Comparison of ENCODE assay signal across 7 cellular contexts in the genomic region with DNA sequence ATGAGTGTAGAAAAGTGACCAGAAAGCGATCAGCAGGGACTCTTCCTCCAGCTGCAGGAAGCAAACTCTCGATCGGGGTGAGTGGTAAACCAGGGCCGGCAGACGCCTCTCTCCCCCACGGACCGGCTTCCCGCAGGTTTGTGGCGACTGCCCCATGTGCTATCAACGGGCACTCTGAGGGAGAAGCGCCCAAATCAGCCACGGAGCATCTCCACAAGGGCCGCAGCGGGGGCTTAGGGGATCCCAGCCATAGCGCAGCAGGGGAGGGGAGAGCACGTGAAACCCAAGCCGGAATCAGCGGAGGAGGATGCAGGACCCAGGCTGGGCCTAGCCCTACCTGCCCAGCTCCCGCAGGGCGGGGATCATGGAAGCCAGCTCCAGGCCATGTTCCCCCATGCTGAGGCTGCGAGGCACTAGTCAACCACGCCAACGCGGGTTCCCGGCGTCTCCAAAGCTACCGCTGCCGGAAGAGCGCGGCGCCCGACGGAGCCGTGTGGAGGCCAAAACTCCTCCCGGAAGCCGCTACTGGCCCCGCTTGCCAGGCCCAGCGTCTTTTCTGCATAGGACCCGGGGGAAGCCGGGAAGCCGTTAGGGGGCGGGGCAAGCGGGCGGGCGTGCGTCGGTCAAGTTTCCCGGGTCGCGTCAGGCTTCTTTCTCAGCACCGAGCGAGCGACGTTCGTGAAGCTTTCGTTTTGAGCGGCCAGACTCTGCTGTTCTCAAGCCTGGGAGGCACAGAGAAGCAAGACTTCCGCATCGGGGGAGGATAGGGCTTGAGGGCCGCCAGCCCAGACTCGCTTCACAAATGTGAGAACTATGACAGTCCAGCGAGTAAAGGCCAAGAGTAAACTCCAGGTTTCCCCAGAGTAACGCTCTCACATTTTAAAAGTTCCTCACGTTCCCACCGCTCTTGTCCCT.
DNase-seq lines count a peak whose midpoint lies in the region; ATAC-seq, FAIRE-seq and TF ChIP-seq lines count a peak whose summit lies in the region.

ATR (minus strand) TSS at position 425 of the 915 bp plus-strand sequence; CDS start at position 396, 29 bp downstream.

- peak; percentile 91 for DNase-seq in GM18507 (ENCODE audit: extremely low spot score, insufficient read length, low read depth)
- DNase-seq in NCI-H2029 treated with DMSO at 0.1 percent for 48 hours (lab: John Stamatoyannopoulos, UW) = peak; percentile 79
- peak; percentile 89 for DNase-seq in T-helper 9 cell
- peak; percentile 87 for DNase-seq in astrocyte of the cerebellum (ENCODE audit: low read depth)
- DNase-seq in hepatic stellate cell (ENCODE audit: low spot score) = peak; percentile 91
- peak; percentile 96 for DNase-seq in retina

- peak within 1 kb of the TSS; percentile 96 for H3K4me3 ChIP-seq in astrocyte of the cerebellum (ENCODE audit: low read depth, low read length)

- ATAC-seq in HG02981 (IDR thresholded peaks at IDR 0.05; ENCODE audit: unreplicated experiment) = peak; percentile 95

- in situ Hi-C loops in astrocyte of the cerebellum (cut with HindIII; ENCODE audit: low sequenced_read_pairs) = loop anchor here (25.0 kb wide), 1 partner anchor 434 kb away; the partner anchor contains the start of gene U2SURP

- FAIRE-seq in GM18507 (lab: Jason Lieb, UNC) = peak; percentile 95

- no peak for TF ChIP-seq CTCF in astrocyte of the cerebellum (IDR thresholded peaks at IDR 0.05; ENCODE audit: low read depth, low read length, missing control alignments)

Comparison
In these comparisons a context has a peak if more than half of its experiments do, and no peak if none do; other contexts are left out.
1. Peak in every context shown above with its lines: DNase-seq, ATAC-seq and H3K4me3 ChIP-seq.